In the genomic region with DNA sequence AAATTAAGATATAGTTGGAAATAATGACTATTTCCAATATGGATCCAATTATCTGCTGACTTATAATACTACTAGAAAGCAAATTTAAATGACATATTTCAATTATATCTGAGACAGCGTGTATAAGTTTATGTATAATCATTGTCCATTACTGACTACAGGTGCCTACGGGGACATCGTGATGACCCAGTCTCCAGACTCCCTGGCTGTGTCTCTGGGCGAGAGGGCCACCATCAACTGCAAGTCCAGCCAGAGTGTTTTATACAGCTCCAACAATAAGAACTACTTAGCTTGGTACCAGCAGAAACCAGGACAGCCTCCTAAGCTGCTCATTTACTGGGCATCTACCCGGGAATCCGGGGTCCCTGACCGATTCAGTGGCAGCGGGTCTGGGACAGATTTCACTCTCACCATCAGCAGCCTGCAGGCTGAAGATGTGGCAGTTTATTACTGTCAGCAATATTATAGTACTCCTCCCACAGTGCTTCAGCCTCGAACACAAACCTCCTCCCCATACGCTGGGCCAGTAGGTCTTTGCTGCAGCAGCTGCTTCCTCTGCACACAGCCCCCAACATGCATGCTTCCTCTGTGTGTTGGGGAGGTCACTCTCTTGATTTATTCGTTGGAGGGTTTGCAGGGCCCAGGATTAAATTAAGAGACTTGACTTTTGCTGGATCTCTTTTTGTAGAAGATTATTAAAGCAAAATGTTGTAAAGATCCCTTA, we compare ENCODE assay signal across 20 cellular contexts.
A peak's percentile ranks its signal among the peaks of the same experiment; 100 is the strongest.
DNase-seq lines count a peak whose midpoint lies in the region; ATAC-seq and TF ChIP-seq lines count a peak whose summit lies in the region.
"Had no signal": no experiment of that assay in that cellular context is flagged by ENCODE, and none has a peak within 500 bp of the region (broad histone marks: within the 10 kb centered on the region; RNA-seq: fewer than 3 reads in every experiment).

No MANE protein-coding gene starts in this region.

- peak; percentile 66 for TF ChIP-seq POLR2A in GM18505 (IDR thresholded peaks at IDR 0.05; ENCODE audit: borderline replicate concordance, extremely low read depth, insufficient read depth, insufficient read length)

- no peak overlapping the region for H3K27ac ChIP-seq in neuronal stem cell (replicated peaks; ENCODE audit: low read length)
- H3K27ac ChIP-seq: dorsolateral prefrontal cortex, psoas muscle, vagina had no signal

- H3K4me1 ChIP-seq in neuronal stem cell (ENCODE audit: control insufficient read depth in 2 of 2, insufficient read depth in 1 of 2, low read depth in 1 of 2, low read length in 2 of 2): no peaks in the 10 kb centered on the region
- H3K4me1 ChIP-seq: psoas muscle, vagina had no signal

- H3K36me3 ChIP-seq in neuronal stem cell (replicated peaks in 1 of 2; ENCODE audit: control insufficient read depth in 2 of 2, insufficient read depth in 2 of 2, low read length in 2 of 2): no peaks in the 10 kb centered on the region
- H3K36me3 ChIP-seq: vagina had no signal

- DNase-seq in Kasumi-1 (lab: John Stamatoyannopoulos, UW) (peak; percentile 88 to 93), neuronal stem cell (ENCODE audit: low spot score) (no peak), G401 (ENCODE audit: low spot score) (no peak), NCI-H82 (lab: John Stamatoyannopoulos, UW) (no peak)
- DNase-seq: COR-L47; dorsolateral prefrontal cortex; erythroblast; left colon; NCI-H2029 treated with DMSO at 0.1 percent for 48 hours; NCI-H524 treated with DMSO at 0.1 percent for 48 hours; OCI-M1; psoas muscle; small intestine; stimulated activated CD4-positive, alpha-beta T cell treated with anti-CD3 and anti-CD28 coated beads, Interleukin-4, amount 100 ng/mL, for 4 hours; substantia nigra had no signal

- H4K8ac ChIP-seq in neuronal stem cell (ENCODE audit: low read depth, low read length): no peak overlapping the region

- H2BK12ac ChIP-seq in neuronal stem cell (ENCODE audit: low read length): no peak overlapping the region

- no peaks in the 10 kb centered on the region for H3K79me1 ChIP-seq in neuronal stem cell (ENCODE audit: low read depth, low read length)

- H3K4ac ChIP-seq in neuronal stem cell (ENCODE audit: low read length): no peak overlapping the region

- WGBS in neuronal stem cell (ENCODE audit: extremely low coverage in 2 of 2, insufficient read length in 2 of 2, insufficient replicate concordance in 1 of 2), 2 donors: no CpG with 5 or more reads among the region's 11 CpGs

- no peak overlapping the region for H2AFZ ChIP-seq in neuronal stem cell (ENCODE audit: low read length)

- no peak overlapping the region for H3K23ac ChIP-seq in neuronal stem cell (ENCODE audit: low read depth, low read length, poor library complexity)

- H3K4me3 ChIP-seq in neuronal stem cell (ENCODE audit: low read length in 2 of 2): no peak overlapping the region
- H3K4me3 ChIP-seq: dorsolateral prefrontal cortex, psoas muscle, vagina had no signal

- H3K27me3 ChIP-seq in neuronal stem cell (ENCODE audit: control insufficient read depth in 3 of 3, insufficient read depth in 3 of 3, low read depth in 1 of 3, low read length in 3 of 3): no peaks in the 10 kb centered on the region
- H3K27me3 ChIP-seq: vagina had no signal

- no peak overlapping the region for H4K91ac ChIP-seq in neuronal stem cell (ENCODE audit: low read depth, low read length, poor library complexity)

- H3K14ac ChIP-seq in neuronal stem cell (ENCODE audit: low read length): no peak overlapping the region

- H2AK5ac ChIP-seq in neuronal stem cell (ENCODE audit: low read depth, low read length): no peak overlapping the region

- in situ Hi-C loops in G401 (cut with HindIII; ENCODE audit: low sequenced_read_pairs): no loop called here

- H3K9ac ChIP-seq in neuronal stem cell (ENCODE audit: low read depth, low read length, poor library complexity): no peak overlapping the region

- H2BK120ac ChIP-seq in neuronal stem cell (ENCODE audit: low read depth, low read length): peak overlapping the region; percentile 89

- no peak overlapping the region for H2BK5ac ChIP-seq in neuronal stem cell (ENCODE audit: low read length)

- H3K4me2 ChIP-seq in neuronal stem cell (ENCODE audit: insufficient read depth, low read length, poor library complexity, severe bottlenecking): no peak overlapping the region

- H3K9me3 ChIP-seq in neuronal stem cell (replicated peaks in 1 of 2; ENCODE audit: control insufficient read depth in 2 of 2, insufficient read depth in 1 of 2, low read depth in 1 of 2, low read length in 2 of 2): peaks cover 0 to 2% of the 10 kb centered on the region in 2 donors
- H3K9me3 ChIP-seq: psoas muscle, vagina had no signal

- ATAC-seq in GM18505 (IDR thresholded peaks at IDR 0.05; ENCODE audit: unreplicated experiment): no peak
- peak; percentile 53 for ATAC-seq in GM21723 (IDR thresholded peaks at IDR 0.05; ENCODE audit: unreplicated experiment)
- no peak for ATAC-seq in HG03108 (IDR thresholded peaks at IDR 0.05; ENCODE audit: unreplicated experiment)
- ATAC-seq: activated T-helper 17 cell treated with anti-CD3 and anti-CD28 coated beads, Interleukin-2, amount 50 U/mL, for 72 hours; left colon; psoas muscle had no signal

- no peak overlapping the region for H2BK15ac ChIP-seq in neuronal stem cell (ENCODE audit: low read length)

- no peak overlapping the region for H3K18ac ChIP-seq in neuronal stem cell (ENCODE audit: low read length)

Comparison
In these comparisons a context has a peak if more than half of its experiments do, and no peak if none do; other contexts are left out.
1. DNase-seq: peak in Kasumi-1 (2 of 2); none in neuronal stem cell (single experiment), G401 (single experiment) and NCI-H82 (single experiment).